Comparison of ENCODE assay signal across 24 cellular contexts in genomic region chr7:69638674-69639073, GRCh38.
"Had no signal": no experiment of that assay in that cellular context is flagged by ENCODE, and none has a peak within 500 bp of the region (broad histone marks: within the 10 kb centered on the region; RNA-seq: fewer than 3 reads in every experiment).

No MANE protein-coding gene starts in this region.

- H3K9me3 Mint-ChIP-seq: natural killer cell treated with Interleukin-12 subunit alpha and Interleukin-12 subunit beta and Interleukin-15 and Interleukin-18, amount 100 ng/mL, for 72 hours; stimulated activated naive B cell treated with anti-CD40 and anti-IgM and Interleukin-4, amounts not matched to agents 10 μg/mL and 1 μg/mL and 100 μg/mL, for 72 hours; stimulated activated naive CD8-positive, alpha-beta T cell treated with anti-CD3 and anti-CD28 coated beads, Interleukin-15, amount 100 ng/mL, for 72 hours had no signal

- DNase-seq: effector memory CD4-positive, alpha-beta T cell; heart left ventricle; hippocampal formation; left colon; left ventricle myocardium superior; mesenchymal stem cell; midbrain; nucleus accumbens; ovary; sigmoid colon; stimulated activated CD4-positive, alpha-beta T cell treated with anti-CD3 and anti-CD28 coated beads, Interleukin-2, amount 100 ng/mL, for 24 hours; stimulated activated CD4-positive, alpha-beta T cell treated with anti-CD3 and anti-CD28 coated beads, Interleukin-4, amount 100 ng/mL, for 4 hours; stimulated activated naive B cell treated with anti-CD40 and anti-IgM and Interleukin-4, amounts not matched to agents 10 μg/mL and 1 μg/mL and 100 μg/mL, for 72 hours; stimulated activated naive CD8-positive, alpha-beta T cell treated with anti-CD3 and anti-CD28 coated beads, Interleukin-15, amount 100 ng/mL, for 72 hours; testis; upper lobe of right lung had no signal

- H3K36me3 Mint-ChIP-seq: natural killer cell treated with Interleukin-12 subunit alpha and Interleukin-12 subunit beta and Interleukin-15 and Interleukin-18, amount 100 ng/mL, for 72 hours; neural progenitor cell; stimulated activated naive B cell treated with anti-CD40 and anti-IgM and Interleukin-4, amounts not matched to agents 10 μg/mL and 1 μg/mL and 100 μg/mL, for 72 hours had no signal

- H3K4me1 Mint-ChIP-seq: stimulated activated naive B cell treated with anti-CD40 and anti-IgM and Interleukin-4, amounts not matched to agents 10 μg/mL and 1 μg/mL and 100 μg/mL, for 72 hours; stimulated activated naive CD8-positive, alpha-beta T cell treated with anti-CD3 and anti-CD28 coated beads, Interleukin-15, amount 100 ng/mL, for 72 hours had no signal

- H3K4me3 Mint-ChIP-seq: natural killer cell treated with Interleukin-12 subunit alpha and Interleukin-12 subunit beta and Interleukin-15 and Interleukin-18, amount 100 ng/mL, for 72 hours; neural progenitor cell; stimulated activated naive B cell treated with anti-CD40 and anti-IgM and Interleukin-4, amounts not matched to agents 10 μg/mL and 1 μg/mL and 100 μg/mL, for 72 hours; stimulated activated naive CD8-positive, alpha-beta T cell treated with anti-CD3 and anti-CD28 coated beads, Interleukin-15, amount 100 ng/mL, for 72 hours had no signal

- H3K27me3 Mint-ChIP-seq: natural killer cell treated with Interleukin-12 subunit alpha and Interleukin-12 subunit beta and Interleukin-15 and Interleukin-18, amount 100 ng/mL, for 72 hours; stimulated activated naive B cell treated with anti-CD40 and anti-IgM and Interleukin-4, amounts not matched to agents 10 μg/mL and 1 μg/mL and 100 μg/mL, for 72 hours; stimulated activated naive CD8-positive, alpha-beta T cell treated with anti-CD3 and anti-CD28 coated beads, Interleukin-15, amount 100 ng/mL, for 72 hours had no signal

- H3K27ac ChIP-seq: heart left ventricle, neural progenitor cell, ovary, right atrium auricular region, sigmoid colon, skin epidermis, testis, tibial nerve, upper lobe of right lung, vagina had no signal

- H3K27ac Mint-ChIP-seq: natural killer cell treated with Interleukin-12 subunit alpha and Interleukin-12 subunit beta and Interleukin-15 and Interleukin-18, amount 100 ng/mL, for 72 hours; neural progenitor cell; stimulated activated naive B cell treated with anti-CD40 and anti-IgM and Interleukin-4, amounts not matched to agents 10 μg/mL and 1 μg/mL and 100 μg/mL, for 72 hours had no signal

- H3K4me3 ChIP-seq: heart left ventricle, lung, neural progenitor cell, ovary, right atrium auricular region, sigmoid colon, skin epidermis, testis, tibial nerve, upper lobe of right lung, vagina had no signal

- H3K9me3 ChIP-seq: heart left ventricle, ovary, right atrium auricular region, sigmoid colon, testis, tibial nerve, upper lobe of right lung, vagina had no signal

- H3K36me3 ChIP-seq: heart left ventricle, neural progenitor cell, ovary, right atrium auricular region, sigmoid colon, tibial nerve, upper lobe of right lung, vagina had no signal

- H3K4me1 ChIP-seq: upper lobe of right lung had no signal

- ATAC-seq: esophagus mucosa; heart left ventricle; left colon; left ventricle myocardium superior; natural killer cell treated with Interleukin-12 subunit alpha and Interleukin-12 subunit beta and Interleukin-15 and Interleukin-18, amount 100 ng/mL, for 72 hours; stimulated activated naive B cell treated with anti-CD40 and anti-IgM and Interleukin-4, amounts not matched to agents 10 μg/mL and 1 μg/mL and 100 μg/mL, for 72 hours; stimulated activated naive CD8-positive, alpha-beta T cell treated with anti-CD3 and anti-CD28 coated beads, Interleukin-15, amount 100 ng/mL, for 72 hours; upper lobe of right lung had no signal
